Comparison of ENCODE assay signal across 8 cellular contexts in genomic region chr2:110576763-110577416, GRCh38. TPM values are rescaled to one million over a fixed set of nuclear protein-coding genes. Genes with fewer than 3 reads are reported as not detected.
DNase-seq lines count a peak whose midpoint lies in the region; ATAC-seq and TF ChIP-seq lines count a peak whose summit lies in the region.
"Not testable (repeated sequence)": the region's sequence is repeated elsewhere in the genome, so short reads cannot be mapped to it uniquely, and the experiment has no call there.

TSS of gene RGPD6 (minus strand) at chr2:110577222. CDS start at chr2:110577024, 198 bp downstream.

- not testable (repeated sequence) for H3K4me1 ChIP-seq in right atrium auricular region; ovary (ENCODE audit: insufficient read depth); vagina

- H3K4me3 Mint-ChIP-seq in central memory CD8-positive, alpha-beta T cell: not testable (repeated sequence)

- H3K27me3 ChIP-seq in H7 (ENCODE audit: control insufficient read depth, insufficient read depth, low read length); right atrium auricular region; ovary; vagina: not testable (repeated sequence)

- not testable (repeated sequence) for H3K27ac ChIP-seq in right atrium auricular region, ovary, vagina

- H3K27me3 Mint-ChIP-seq in central memory CD8-positive, alpha-beta T cell: not testable (repeated sequence)

- not testable (repeated sequence) for DNase-seq in H7; SK-MEL-5 (ENCODE audit: low read depth, low spot score); central memory CD8-positive, alpha-beta T cell (ENCODE audit: low spot score in 2 of 2); right atrium auricular region (ENCODE audit: low spot score); vagina (ENCODE audit: extremely low spot score in 2 of 2)
- DNase-seq in ovary: peak in 1 of 5 donors; percentile 10

- H3K9me3 Mint-ChIP-seq in central memory CD8-positive, alpha-beta T cell: not testable (repeated sequence)

- TF ChIP-seq CTCF in right atrium auricular region (IDR thresholded peaks at IDR 0.05); ovary (IDR thresholded peaks at IDR 0.05); vagina (IDR thresholded peaks at IDR 0.05): not testable (repeated sequence)

- H3K4me3 ChIP-seq in H7 (ENCODE audit: insufficient read depth, low read depth, low read length); right atrium auricular region; ovary; vagina: not testable (repeated sequence)

- in situ Hi-C loops in SK-MEL-5 (cut with HindIII; ENCODE audit: low pct_unique_long_range_greater_than_20kb, low sequenced_read_pairs): not testable (repeated sequence)

- intact Hi-C loops in ovary (cut with DNase I); vagina (cut with DNase I): not testable (repeated sequence)

- not testable (repeated sequence) for H3K4me1 Mint-ChIP-seq in central memory CD8-positive, alpha-beta T cell

- H3K36me3 Mint-ChIP-seq in central memory CD8-positive, alpha-beta T cell (ENCODE audit: insufficient read depth): not testable (repeated sequence)

- H3K9me3 ChIP-seq in right atrium auricular region, ovary, vagina: not testable (repeated sequence)

- not testable (repeated sequence) for TF ChIP-seq EP300 in ovary (IDR thresholded peaks at IDR 0.05)

- H3K36me3 ChIP-seq in H7 (replicated peaks; ENCODE audit: control insufficient read depth, insufficient read depth, low read length); right atrium auricular region; ovary; vagina: not testable (repeated sequence)

- ATAC-seq in GM19023 (IDR thresholded peaks at IDR 0.05; ENCODE audit: unreplicated experiment): peak; percentile 97
- ATAC-seq in HG03175 (IDR thresholded peaks at IDR 0.05; ENCODE audit: unreplicated experiment): peak; percentile 99
- ATAC-seq in central memory CD8-positive, alpha-beta T cell (replicated peaks; ENCODE audit: extremely low read depth, poor library complexity, severe bottlenecking): peak; percentile 100

- 0% methylated on average over 8 of the region's 70 CpGs; no CpG with 5 or more reads in 2 of the 3 donors for WGBS in ovary, 3 donors

- not testable (repeated sequence) for H3K27ac Mint-ChIP-seq in central memory CD8-positive, alpha-beta T cell (ENCODE audit: low read depth)

- not testable (repeated sequence) for TF ChIP-seq POLR2A in ovary (IDR thresholded peaks at IDR 0.05); vagina (IDR thresholded peaks at IDR 0.05)

RNA-seq across cellular contexts. Expression of gene RGPD6, which starts in this region (rescaled TPM):
- 19.7 and 41.8 TPM in 2 replicates for total RNA-seq in H7 (2014; rRNA removed; shearing (Covaris generic))
- 11.2 and 13.5 TPM in 2 replicates for total RNA-seq in SK-MEL-5 (2014; rRNA removed; shearing (Covaris generic))
- 4.8 and 7.6 TPM in 2 replicates for polyA plus RNA-seq in SK-MEL-5 (2015; cell fraction: cytosol; rRNA removed)
- 16.9 and 37.1 TPM in 2 replicates for polyA plus RNA-seq in SK-MEL-5 (2015; cell fraction: nucleus; rRNA removed)
- total RNA-seq in right atrium auricular region (10 to 100 TPM; 21.1 to 21.7 TPM), ovary (10 to 100 TPM; 10.7 to 67.8 (median 36.9) TPM), vagina (42.5 TPM)
- polyA plus RNA-seq in ovary: 10 to 100 TPM in 1 of 2 donors, 1 to 10 TPM in 1; 8.0 to 14.2 TPM
